In the genomic region with DNA sequence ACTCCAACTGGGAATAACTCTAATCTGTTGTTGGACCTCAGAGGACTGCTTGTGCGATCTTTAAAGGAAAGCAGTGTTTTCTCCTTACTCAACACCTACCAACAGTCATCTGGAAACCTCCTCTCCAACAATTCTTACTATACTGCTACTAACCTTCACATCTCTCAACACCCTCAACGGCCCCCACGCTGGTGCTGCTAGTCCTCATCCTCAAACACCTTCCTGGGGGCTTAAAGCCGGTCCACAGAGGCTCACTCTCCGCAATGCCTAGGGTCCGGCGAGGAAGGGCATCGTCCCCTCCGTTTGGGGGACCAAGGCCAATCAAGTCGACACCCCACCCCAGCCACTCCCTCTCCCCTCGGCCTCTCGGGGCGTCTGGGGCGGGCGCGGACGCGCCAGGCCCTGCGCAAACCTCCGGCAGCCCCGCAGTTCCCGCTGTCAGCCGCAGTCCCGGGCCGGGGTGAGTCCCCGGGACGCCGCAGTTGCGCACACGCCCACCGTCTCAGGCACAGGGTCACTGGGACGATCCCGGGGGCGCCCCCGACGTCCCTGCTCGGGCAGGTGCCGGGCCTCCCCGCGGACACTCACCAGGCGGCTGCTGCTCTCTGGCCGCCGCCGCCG, we compare ENCODE assay signal across 8 cellular contexts. TPM values are rescaled to one million over a fixed set of nuclear protein-coding genes. Genes with fewer than 3 reads are reported as not detected.
DNase-seq lines count a peak whose midpoint lies in the region; ATAC-seq, FAIRE-seq and TF ChIP-seq lines count a peak whose summit lies in the region.

No MANE protein-coding gene starts in this region.

- peak; percentile 34 for FAIRE-seq in keratinocyte (lab: Jason Lieb, UNC)

- dilution Hi-C loops in keratinocyte (cut with MboI; ENCODE audit: extremely low pct_ligation_motif_present, low sequenced_read_pairs) = no loop called here

- peaks cover 51% of the 10 kb centered on the region for H3K79me2 ChIP-seq in keratinocyte (ENCODE audit: control insufficient read depth, insufficient read depth, low read length)

- POLR2A ChIA-PET in Panc1 (lab: Charles Lee) = no interaction called here

- peak overlapping the region; percentile 85 for H3K9ac ChIP-seq in keratinocyte (ENCODE audit: control insufficient read depth, extremely low read depth, insufficient read depth, low read length)

- H3K4me1 ChIP-seq in Panc1 (ENCODE audit: control insufficient read depth, insufficient read depth, low read length) = no peaks in the 10 kb centered on the region; the same call in 1 of the 2 replicates
- H3K4me1 ChIP-seq in keratinocyte (ENCODE audit: control insufficient read depth, extremely low read depth, insufficient read depth, low read length) = peaks cover 22% of the 10 kb centered on the region

- TF ChIP-seq CTCF in Panc1 (IDR thresholded peaks at IDR 0.05) = no peak
- TF ChIP-seq CTCF in astrocyte of the spinal cord (IDR thresholded peaks at IDR 0.05; ENCODE audit: low read depth, low read length) = no peak
- no peak for TF ChIP-seq CTCF in keratinocyte (optimal IDR thresholded peaks at IDR 0.05 in 1 of 3, IDR thresholded peaks at IDR 0.05 in 1 of 3, conservative IDR thresholded peaks at IDR 0.05 in 1 of 3; ENCODE audit: extremely low read depth in 1 of 3, insufficient read depth in 2 of 3, low read length in 3 of 3)

- in situ Hi-C loops in Panc1 (cut with HindIII; ENCODE audit: low pct_unique_long_range_greater_than_20kb, low sequenced_read_pairs) = no loop called here
- in situ Hi-C loops in astrocyte of the spinal cord (cut with HindIII; ENCODE audit: low sequenced_read_pairs) = no loop called here

- intact Hi-C loops in Panc1 (cut with micrococcal nuclease; ENCODE audit: unreplicated experiment) = no loop called here

- no peaks in the 10 kb centered on the region for H3K27me3 ChIP-seq in Panc1 (ENCODE audit: control insufficient read depth, insufficient read depth, low read length)
- H3K27me3 ChIP-seq in keratinocyte (ENCODE audit: control insufficient read depth, extremely low read depth, insufficient read depth, low read length) = no peaks in the 10 kb centered on the region

- ATAC-seq in HG02798 (IDR thresholded peaks at IDR 0.05; ENCODE audit: poor library complexity, unreplicated experiment) = peak; percentile 24
- ATAC-seq in Panc1 = peak; percentile 64

- CTCF ChIA-PET in Panc1 (lab: Charles Lee) = no interaction called here

- peak overlapping the region; percentile 44; the same call in 1 of the 2 replicates for H3K27ac ChIP-seq in Panc1 (ENCODE audit: low read length)
- peak overlapping the region; percentile 71 for H3K27ac ChIP-seq in keratinocyte (ENCODE audit: control insufficient read depth, insufficient read depth, low read length)

- H3K9me3 ChIP-seq in Panc1 (ENCODE audit: control insufficient read depth, insufficient read depth, low read depth, low read length) = no peaks in the 10 kb centered on the region
- no peaks in the 10 kb centered on the region for H3K9me3 ChIP-seq in keratinocyte (ENCODE audit: control insufficient read depth, low read depth, low read length)

- H2AFZ ChIP-seq in keratinocyte (ENCODE audit: control insufficient read depth, low read length) = peak overlapping the region; percentile 30

- DNase-seq in NCI-H82 (lab: John Stamatoyannopoulos, UW) = peak; percentile 24
- DNase-seq in NCI-H82 treated with DMSO at 0.1 percent for 48 hours (lab: John Stamatoyannopoulos, UW; ENCODE audit: unreplicated experiment) = no peak
- DNase-seq in Panc1 (ENCODE audit: low read depth, low spot score) = no peak
- DNase-seq in astrocyte of the spinal cord (ENCODE audit: low read depth, low spot score) = no peak
- DNase-seq in keratinocyte (ENCODE audit: low read depth, low spot score) = no peak
- peak; percentile 35 for DNase-seq in stimulated activated CD4-positive, alpha-beta T cell treated with anti-CD3 and anti-CD28 coated beads, Interleukin-15, amount 100 ng/mL, for 24 hours
- DNase-seq in DMS153 treated with DMSO at 0.1 percent for 48 hours (lab: John Stamatoyannopoulos, UW; ENCODE audit: unreplicated experiment) = no peak

- H3K36me3 ChIP-seq in Panc1 (ENCODE audit: control insufficient read depth, insufficient read depth, low read length) (no peaks in the 10 kb centered on the region), keratinocyte (ENCODE audit: control insufficient read depth in 2 of 2, extremely low read depth in 1 of 2, insufficient read depth in 2 of 2, low read length in 2 of 2) (no peaks in the 10 kb centered on the region)

- H3K4me3 ChIP-seq in Panc1 (ENCODE audit: low read depth in 2 of 2, low read length in 2 of 2) (peak overlapping the region; percentile 57 to 61), astrocyte of the spinal cord (ENCODE audit: low read depth, low read length) (peak overlapping the region; percentile 62), keratinocyte (ENCODE audit: control insufficient read depth in 2 of 3, extremely low read depth in 1 of 3, insufficient read depth in 2 of 3, low read depth in 1 of 3, low read length in 3 of 3) (peak overlapping the region; percentile 63 to 79 (median 72))

- H3K9me1 ChIP-seq in keratinocyte (ENCODE audit: control insufficient read depth, extremely low read depth, insufficient read depth, low read length) = no peaks in the 10 kb centered on the region

- peaks cover 4% of the 10 kb centered on the region for H4K20me1 ChIP-seq in keratinocyte (ENCODE audit: control insufficient read depth, extremely low read depth, insufficient read depth, low read length)

- no TSS peak for BruUV-seq in Panc1 (replicated peaks; lab: Mats Ljungman, UMichigan)

- H3K4me2 ChIP-seq in keratinocyte (ENCODE audit: control insufficient read depth, extremely low read depth, insufficient read depth, low read depth, low read length) = peak overlapping the region; percentile 78

RNA-seq across cellular contexts. Expression of a gene that starts 0.4 kb away (rescaled TPM):
- 7.7 TPM for total RNA-seq in Panc1 (2021; ENCODE audit: unreplicated experiment)
- 4.5 TPM for polyA plus RNA-seq in Panc1 (2012; ENCODE audit: insufficient read length)
- polyA plus RNA-seq in keratinocyte = 21.2 to 29.3 TPM (median 25.5 TPM) in 3 replicates
- 6.1 TPM for polyA plus RNA-seq in keratinocyte (2011; ENCODE audit: low read depth)
- 14.7 and 26.2 TPM in 2 replicates for polyA plus RNA-seq in keratinocyte (2011; cell fraction: cytosol; rRNA removed)
- 27.8 and 38.1 TPM in 2 replicates for polyA plus RNA-seq in keratinocyte (2011; cell fraction: nucleus; rRNA removed)
- 13.0 and 20.5 TPM in 2 replicates for polyA plus RNA-seq in keratinocyte (2012; ENCODE audit: low replicate concordance)
- polyA minus RNA-seq in keratinocyte = 17.0 to 38.7 TPM (median 24.9 TPM) in 3 replicates
- 14.6 TPM for polyA minus RNA-seq in keratinocyte (2011; cell fraction: cytosol; rRNA and poly(A)+ RNA removed)
- 17.5 and 24.2 TPM in 2 replicates for polyA minus RNA-seq in keratinocyte (2011; cell fraction: nucleus; rRNA and poly(A)+ RNA removed)

Comparison
In these comparisons a context has a peak if more than half of its experiments do, and no peak if none do; other contexts are left out.
1. DNase-seq: peak in NCI-H82 (single experiment) and stimulated activated CD4-positive, alpha-beta T cell treated with anti-CD3 and anti-CD28 coated beads, Interleukin-15, amount 100 ng/mL, for 24 hours (single experiment); none in NCI-H82 treated with DMSO at 0.1 percent for 48 hours (single experiment), Panc1 (single experiment), astrocyte of the spinal cord (single experiment), keratinocyte (single experiment) and DMS153 treated with DMSO at 0.1 percent for 48 hours (single experiment).
2. Peak in every context shown above with its lines, with median percentiles within 50 percentile points of each other: H3K4me3 ChIP-seq.